8 cellular contexts compared by ENCODE assay signal in the genomic region with DNA sequence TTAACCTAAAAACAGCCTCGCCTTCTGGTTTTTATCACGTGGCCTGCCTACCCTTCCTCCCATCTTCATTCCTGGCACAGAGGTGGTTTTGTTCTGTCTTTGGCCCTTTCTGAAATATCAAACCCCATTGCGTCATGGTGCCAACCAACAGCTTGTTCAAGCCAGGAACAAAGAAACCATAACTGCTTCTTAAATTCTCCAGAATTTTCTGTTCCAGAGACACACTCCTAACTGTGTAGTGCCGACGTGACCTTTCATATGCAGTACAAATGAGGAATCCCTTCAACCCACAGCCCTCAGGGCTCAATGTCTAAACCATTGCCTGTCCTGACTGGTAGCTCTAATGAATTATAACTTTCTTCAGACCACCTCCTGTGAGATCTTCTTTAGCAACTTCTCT.
"Had no signal": no experiment of that assay in that cellular context is flagged by ENCODE, and none has a peak within 500 bp of the region (broad histone marks: within the 10 kb centered on the region; RNA-seq: fewer than 3 reads in every experiment).

No MANE protein-coding gene starts in this region.

- H3K27ac Mint-ChIP-seq: HFFc6, IgD-negative memory B cell had no signal

- H3K4me1 Mint-ChIP-seq: IgD-negative memory B cell had no signal

- DNase-seq: GM23248, GOT3, H7, HFFc6, KBM-7 had no signal

- H3K4me3 ChIP-seq: GM23248, HAP-1 had no signal

- H3K9me3 Mint-ChIP-seq: HFFc6 had no signal

- H3K4me3 Mint-ChIP-seq: HFFc6, IgD-negative memory B cell had no signal

- H3K9me3 ChIP-seq: HAP-1 had no signal

- H3K9ac ChIP-seq: GM23248 had no signal

- H3K4me1 ChIP-seq: HAP-1 had no signal

- H3K27ac ChIP-seq: GM23248 had no signal

- ATAC-seq: HCT116 had no signal

- H3K36me3 ChIP-seq: HAP-1 had no signal

- H2AFZ ChIP-seq: GM23248 had no signal
